Comparison of ENCODE assay signal across 15 cellular contexts in the genomic region with DNA sequence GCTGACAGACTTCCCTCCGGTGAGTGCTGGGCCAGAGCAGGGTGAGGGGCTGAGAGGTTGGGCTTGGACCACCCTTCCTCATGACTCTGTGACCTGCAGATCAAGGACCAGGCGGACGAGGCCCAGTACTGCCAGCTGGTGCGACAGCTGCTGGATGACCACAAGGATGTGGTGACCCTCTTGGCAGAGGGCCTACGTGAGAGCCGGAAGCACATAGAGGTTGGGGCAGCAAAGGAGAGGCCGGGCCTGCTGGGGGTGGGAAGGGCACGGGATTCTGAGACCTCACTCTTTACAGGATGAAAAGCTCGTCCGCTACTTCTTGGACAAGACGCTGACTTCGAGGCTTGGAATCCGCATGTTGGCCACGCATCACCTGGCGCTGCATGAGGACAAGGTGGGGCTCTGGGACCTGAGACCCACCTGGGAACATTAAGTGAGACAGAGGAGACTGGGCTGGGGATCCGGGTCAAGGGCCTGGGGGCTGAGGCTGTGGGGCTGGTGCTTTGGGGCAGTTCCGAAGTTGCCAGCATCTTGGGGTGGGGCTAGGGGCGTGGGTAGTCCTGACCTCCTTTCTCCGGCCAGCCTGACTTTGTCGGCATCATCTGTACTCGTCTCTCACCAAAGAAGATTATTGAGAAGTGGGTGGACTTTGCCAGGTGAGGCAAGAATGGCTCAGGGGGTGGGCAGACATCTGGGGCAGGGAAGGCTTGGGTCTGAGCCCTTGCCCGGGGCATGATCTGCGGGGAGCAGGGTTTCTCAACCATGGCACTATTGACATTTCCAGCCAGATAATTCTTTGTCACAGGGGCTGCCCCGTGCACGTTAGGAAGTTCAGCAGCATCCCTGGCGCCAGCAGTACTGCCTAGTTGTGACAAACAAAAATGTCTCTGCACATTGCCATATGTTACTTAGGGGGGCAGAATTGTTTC. TPM values are rescaled to one million over a fixed set of nuclear protein-coding genes. Genes with fewer than 3 reads are reported as not detected.
DNase-seq lines count a peak whose midpoint lies in the region; ATAC-seq and TF ChIP-seq lines count a peak whose summit lies in the region.
"Had no signal": no experiment of that assay in that cellular context is flagged by ENCODE, and none has a peak within 500 bp of the region (broad histone marks: within the 10 kb centered on the region; RNA-seq: fewer than 3 reads in every experiment).

No MANE protein-coding gene starts in this region.

- H3K36me3 ChIP-seq in BLaER1 treated with 17β-estradiol and CSF1 and Interleukin-3, amounts not matched to agents 10 nM and 100 nM, result peaks cover 35 to 41% (median 38%) of the 10 kb centered on the region in 11 experiments
- H3K36me3 ChIP-seq in DND-41 (ENCODE audit: insufficient read depth, low read length), result peaks cover 42% of the 10 kb centered on the region

- H3K4me3 ChIP-seq in BLaER1 treated with 17β-estradiol and CSF1 and Interleukin-3, amounts not matched to agents 10 nM and 100 nM, result peak overlapping the region in 4 of 10 experiments; percentile 7 to 100 (median 100); a peak in 4 of 20 replicates
- H3K4me3 ChIP-seq in DND-41 (ENCODE audit: low read depth in 1 of 2, low read length in 2 of 2), result peak overlapping the region in 1 of 2 experiments; percentile 74; a peak in 1 of 4 replicates

- H3K27me3 Mint-ChIP-seq in activated naive CD8-positive, alpha-beta T cell treated with anti-CD3 and anti-CD28 coated beads, Interleukin-2, amount 10 ng/mL, durations not matched to agents 7 days and 5 days, result no peaks in the 10 kb centered on the region
- no peaks in the 10 kb centered on the region for H3K27me3 Mint-ChIP-seq in naive thymus-derived CD8-positive, alpha-beta T cell

- POLR2A ChIA-PET in activated naive CD8-positive, alpha-beta T cell treated with anti-CD3 and anti-CD28 coated beads, Interleukin-2, amount 10 ng/mL, durations not matched to agents 7 days and 5 days (lab: Charles Lee), result no interaction called here
- POLR2A ChIA-PET in naive thymus-derived CD8-positive, alpha-beta T cell (lab: Charles Lee), result interaction anchor here (1.0 to 6.0 kb wide), 5 partner anchors 7 to 378 kb away, joined by 3 to 28 read pairs (median 4); partner anchors contain the start of genes FUS and KAT8

- peaks cover 13% of the 10 kb centered on the region for H3K36me3 Mint-ChIP-seq in activated naive CD8-positive, alpha-beta T cell treated with anti-CD3 and anti-CD28 coated beads, Interleukin-2, amount 10 ng/mL, durations not matched to agents 7 days and 5 days
- H3K36me3 Mint-ChIP-seq in naive thymus-derived CD8-positive, alpha-beta T cell, result peaks cover 0 to 21% (median 2%) of the 10 kb centered on the region in 3 donors

- H3K4me1 Mint-ChIP-seq in activated naive CD8-positive, alpha-beta T cell treated with anti-CD3 and anti-CD28 coated beads, Interleukin-2, amount 10 ng/mL, durations not matched to agents 7 days and 5 days, result peaks cover 18% of the 10 kb centered on the region
- H3K4me1 Mint-ChIP-seq in naive thymus-derived CD8-positive, alpha-beta T cell, result peaks cover 10 to 30% (median 24%) of the 10 kb centered on the region in 4 donors

- no peak overlapping the region for H2AFZ ChIP-seq in DND-41 (ENCODE audit: low read depth, low read length)

- H3K27me3 ChIP-seq in BLaER1 treated with 17β-estradiol and CSF1 and Interleukin-3, amounts not matched to agents 10 nM and 100 nM, result no peaks in the 10 kb centered on the region
- no peaks in the 10 kb centered on the region for H3K27me3 ChIP-seq in DND-41 (ENCODE audit: insufficient read depth, low read length, poor library complexity)
- H3K27me3 ChIP-seq: BE2C had no signal

- H3K4me1 ChIP-seq in BLaER1 treated with 17β-estradiol and CSF1 and Interleukin-3, amounts not matched to agents 10 nM and 100 nM, result peaks cover 51 to 86% (median 68%) of the 10 kb centered on the region in 10 experiments
- peaks cover 25% of the 10 kb centered on the region for H3K4me1 ChIP-seq in DND-41 (ENCODE audit: insufficient read depth, low read length)
- H3K4me1 ChIP-seq: BE2C had no signal

- ATAC-seq in DND-41 (ENCODE audit: insufficient read depth, low read depth), result no peak
- ATAC-seq in activated naive CD8-positive, alpha-beta T cell treated with anti-CD3 and anti-CD28 coated beads, Interleukin-2, amount 10 ng/mL, durations not matched to agents 7 days and 5 days (ENCODE audit: low read depth), result no peak
- no peak for ATAC-seq in naive thymus-derived CD8-positive, alpha-beta T cell

- no peaks in the 10 kb centered on the region for H3K9me3 Mint-ChIP-seq in activated naive CD8-positive, alpha-beta T cell treated with anti-CD3 and anti-CD28 coated beads, Interleukin-2, amount 10 ng/mL, durations not matched to agents 7 days and 5 days
- H3K9me3 Mint-ChIP-seq in naive thymus-derived CD8-positive, alpha-beta T cell, result no peaks in the 10 kb centered on the region

- H3K4me2 ChIP-seq in BLaER1 treated with 17β-estradiol and CSF1 and Interleukin-3, amounts not matched to agents 10 nM and 100 nM, result peak overlapping the region in 6 of 11 experiments; percentile 87 to 98 (median 94); a peak in 11 of 22 replicates
- H3K4me2 ChIP-seq in DND-41 (ENCODE audit: insufficient read depth, low read length), result peak overlapping the region; percentile 87; the same call in 1 of the 2 replicates

- H3K27ac Mint-ChIP-seq in activated naive CD8-positive, alpha-beta T cell treated with anti-CD3 and anti-CD28 coated beads, Interleukin-2, amount 10 ng/mL, durations not matched to agents 7 days and 5 days, result peak overlapping the region; percentile 8
- H3K27ac Mint-ChIP-seq in naive thymus-derived CD8-positive, alpha-beta T cell, result peak overlapping the region in 7 of 10 donors; percentile 7 to 91 (median 58)

- H3K27ac ChIP-seq in BLaER1 treated with 17β-estradiol and CSF1 and Interleukin-3, amounts not matched to agents 10 nM and 100 nM, result peak overlapping the region in 1 of 11 experiments; percentile 96; a peak in 2 of 22 replicates
- H3K27ac ChIP-seq in DND-41 (ENCODE audit: low read length), result no peak overlapping the region
- H3K27ac ChIP-seq: KMS-11 had no signal

- H3K9me3 ChIP-seq in BLaER1 treated with 17β-estradiol and CSF1 and Interleukin-3, amounts not matched to agents 10 nM and 100 nM (replicated peaks in 1 of 11), result no peaks in the 10 kb centered on the region
- no peaks in the 10 kb centered on the region for H3K9me3 ChIP-seq in DND-41 (ENCODE audit: insufficient read depth, low read length, severe bottlenecking)
- H3K9me3 ChIP-seq: BE2C had no signal

- DNase-seq in DND-41, result no peak
- no peak for DNase-seq in activated naive CD8-positive, alpha-beta T cell treated with anti-CD3 and anti-CD28 coated beads, Interleukin-2, amount 10 ng/mL, durations not matched to agents 7 days and 5 days
- no peak for DNase-seq in naive thymus-derived CD8-positive, alpha-beta T cell
- DNase-seq in NCI-H69 (lab: John Stamatoyannopoulos, UW), result no peak
- DNase-seq in NCI-H1694 (lab: John Stamatoyannopoulos, UW), result no peak
- DNase-seq in GF-D8 (lab: John Stamatoyannopoulos, UW), result no peak
- DNase-seq in NCI-H1105 treated with DMSO at 0.1 percent for 48 hours (lab: John Stamatoyannopoulos, UW), result no peak
- DNase-seq: BE2C; EL; NCI-H1694 treated with DMSO at 0.1 percent for 48 hours; NCI-H748 treated with DMSO at 0.1 percent for 48 hours; stimulated activated CD4-positive, alpha-beta T cell treated with anti-CD3 and anti-CD28 coated beads, Interleukin-4, amount 100 ng/mL, for 1 hour; stimulated activated naive CD4-positive, alpha-beta T cell treated with Interleukin-2 at 50 U/mL for 16 hours had no signal

- peak overlapping the region in 8 of 11 experiments; percentile 13 to 97 (median 95); a peak in 8 of 22 replicates for H3K9ac ChIP-seq in BLaER1 treated with 17β-estradiol and CSF1 and Interleukin-3, amounts not matched to agents 10 nM and 100 nM
- 0 out of 2 replicates have a peak overlapping the region, but pooled peaks have one; percentile 85 for H3K9ac ChIP-seq in DND-41 (ENCODE audit: low read depth, low read length)
- H3K9ac ChIP-seq: KMS-11 had no signal

- H3K4me3 Mint-ChIP-seq in activated naive CD8-positive, alpha-beta T cell treated with anti-CD3 and anti-CD28 coated beads, Interleukin-2, amount 10 ng/mL, durations not matched to agents 7 days and 5 days, result peak overlapping the region; percentile 20
- H3K4me3 Mint-ChIP-seq in naive thymus-derived CD8-positive, alpha-beta T cell, result peak overlapping the region in 9 of 10 donors; percentile 2 to 90 (median 72)

- H4K20me1 ChIP-seq in BLaER1 treated with 17β-estradiol and CSF1 and Interleukin-3, amounts not matched to agents 10 nM and 100 nM, result no peaks in the 10 kb centered on the region; a peak in 1 of 22 replicates
- H4K20me1 ChIP-seq in DND-41 (ENCODE audit: insufficient read depth, low read length), result no peaks in the 10 kb centered on the region

- peaks cover 19% of the 10 kb centered on the region for H3K79me2 ChIP-seq in DND-41 (ENCODE audit: insufficient read depth, low read length)

- TF ChIP-seq CTCF in DND-41 (IDR thresholded peaks at IDR 0.05; ENCODE audit: borderline replicate concordance, extremely low read depth, low read length, poor library complexity, severe bottlenecking), result no peak

RNA-seq across cellular contexts. Expression of gene BCKDK, which starts 2.2 kb away (rescaled TPM):
- 10 to 100 TPM; 35.8 to 37.0 TPM for total RNA-seq in activated naive CD8-positive, alpha-beta T cell treated with anti-CD3 and anti-CD28 coated beads, Interleukin-2, amount 10 ng/mL, durations not matched to agents 7 days and 5 days
- 10 to 100 TPM; 17.1 to 19.7 TPM for total RNA-seq in naive thymus-derived CD8-positive, alpha-beta T cell
- polyA plus RNA-seq in naive thymus-derived CD8-positive, alpha-beta T cell, result 10 to 100 TPM; 20.8 to 30.8 (median 23.4) TPM

RNA-seq across cellular contexts. Expression of gene KAT8, which starts 7.1 kb away (rescaled TPM):
- total RNA-seq in activated naive CD8-positive, alpha-beta T cell treated with anti-CD3 and anti-CD28 coated beads, Interleukin-2, amount 10 ng/mL, durations not matched to agents 7 days and 5 days, result 10 to 100 TPM; 66.5 to 72.9 TPM
- 100 to 1,000 TPM; 118 to 123 TPM for total RNA-seq in naive thymus-derived CD8-positive, alpha-beta T cell
- polyA plus RNA-seq in naive thymus-derived CD8-positive, alpha-beta T cell, result 10 to 100 TPM; 58.0 to 90.5 (median 67.4) TPM

RNA-seq across cellular contexts. Expression of gene VKORC1, which starts 15.8 kb away (rescaled TPM):
- total RNA-seq in activated naive CD8-positive, alpha-beta T cell treated with anti-CD3 and anti-CD28 coated beads, Interleukin-2, amount 10 ng/mL, durations not matched to agents 7 days and 5 days, result 10 to 100 TPM; 79.4 to 80.4 TPM
- total RNA-seq in naive thymus-derived CD8-positive, alpha-beta T cell, result 10 to 100 TPM; 42.0 to 47.8 TPM
- polyA plus RNA-seq in naive thymus-derived CD8-positive, alpha-beta T cell, result 100 to 1,000 TPM in 1 of 3 donors, 10 to 100 TPM in 2; 98.2 to 109 (median 99.1) TPM

RNA-seq across cellular contexts. Expression of gene PRSS53, which starts 21.6 kb away (rescaled TPM):
- 10 to 100 TPM; 10.4 to 10.9 TPM for total RNA-seq in activated naive CD8-positive, alpha-beta T cell treated with anti-CD3 and anti-CD28 coated beads, Interleukin-2, amount 10 ng/mL, durations not matched to agents 7 days and 5 days
- total RNA-seq in naive thymus-derived CD8-positive, alpha-beta T cell, result 10 to 100 TPM; 11.1 to 11.4 TPM
- polyA plus RNA-seq in naive thymus-derived CD8-positive, alpha-beta T cell, result under 1 TPM; 0.49 to 0.54 (median 0.51) TPM

RNA-seq across cellular contexts. Expression of gene PRSS8, which starts 25.2 kb away (rescaled TPM):
- total RNA-seq in activated naive CD8-positive, alpha-beta T cell treated with anti-CD3 and anti-CD28 coated beads, Interleukin-2, amount 10 ng/mL, durations not matched to agents 7 days and 5 days, result not detected
- not detected for total RNA-seq in naive thymus-derived CD8-positive, alpha-beta T cell
- not detected for polyA plus RNA-seq in naive thymus-derived CD8-positive, alpha-beta T cell
